Comparison of ENCODE assay signal across 8 cellular contexts in genomic region chr18:5295231-5295920, GRCh38. TPM values are rescaled to one million over a fixed set of nuclear protein-coding genes. Genes with fewer than 3 reads are reported as not detected.
DNase-seq lines count a peak whose midpoint lies in the region; ATAC-seq and TF ChIP-seq lines count a peak whose summit lies in the region.

ZBTB14 (minus strand) TSS chr18:5295726; CDS start chr18:5293246, 2,480 bp downstream.

- 0 to 1% (median 1%) methylated on average over 50 to 116 of the region's 116 CpGs for WGBS in adipose tissue, 3 donors
- 0 to 1% (median 0%) methylated on average over 4 to 116 of the region's 116 CpGs for WGBS in heart left ventricle, 4 donors
- WGBS in upper lobe of left lung, 2 donors: 0 to 1% methylated on average over 3 to 18 of the region's 116 CpGs

- in situ Hi-C loops in Caki2 (cut with HindIII; ENCODE audit: low pct_unique_long_range_greater_than_20kb, low sequenced_read_pairs): no loop called here

- H3K36me3 ChIP-seq in heart left ventricle: peaks cover 0 to 26% (median 21%) of the 10 kb centered on the region in 9 donors
- peaks cover 6 to 15% (median 10%) of the 10 kb centered on the region in 4 donors for H3K36me3 ChIP-seq in upper lobe of left lung

- intact Hi-C loops in heart left ventricle (cut with DNase I): loop anchor here in 6 of 10 donors (1.0 to 10.0 kb wide), 5 partner anchors 55 to 1429 kb away; partner anchors contain the start of gene ARHGAP28 (in 1 of the 6)

- no peak for TF ChIP-seq EP300 in upper lobe of left lung (IDR thresholded peaks at IDR 0.05)

- no peak for TF ChIP-seq CTCF in heart left ventricle (IDR thresholded peaks at IDR 0.05)
- no peak for TF ChIP-seq CTCF in upper lobe of left lung (IDR thresholded peaks at IDR 0.05)

- no peaks in the 10 kb centered on the region for H3K9me3 ChIP-seq in heart left ventricle
- no peaks in the 10 kb centered on the region for H3K9me3 ChIP-seq in upper lobe of left lung

- H3K27me3 ChIP-seq in heart left ventricle (no peaks in the 10 kb centered on the region), upper lobe of left lung (no peaks in the 10 kb centered on the region)

- H3K4me3 ChIP-seq in heart left ventricle: peak within 1 kb of the TSS; percentile 67 to 97 (median 87)
- H3K4me3 ChIP-seq in upper lobe of left lung: peak within 1 kb of the TSS; percentile 84 to 93 (median 89)

- ATAC-seq in GM19455 (IDR thresholded peaks at IDR 0.05; ENCODE audit: unreplicated experiment): peak; percentile 26
- peak; percentile 21 to 51 (median 42) for ATAC-seq in heart left ventricle
- ATAC-seq in upper lobe of left lung (ENCODE audit: low FRiP score in 2 of 2): peak; percentile 54 to 57

- TF ChIP-seq POLR2A in heart left ventricle (IDR thresholded peaks at IDR 0.05): no peak
- no peak for TF ChIP-seq POLR2A in upper lobe of left lung (IDR thresholded peaks at IDR 0.05)

- H3K27ac ChIP-seq in adipose tissue (ENCODE audit: low read depth, low read length) (peak within 1 kb of the TSS; percentile 95), heart left ventricle (peak within 1 kb of the TSS; percentile 96 to 100 (median 98)), upper lobe of left lung (peak within 1 kb of the TSS; percentile 97 to 99 (median 98))

- peaks cover 0 to 19% (median 12%) of the 10 kb centered on the region in 12 donors for H3K4me1 ChIP-seq in heart left ventricle
- H3K4me1 ChIP-seq in upper lobe of left lung: peaks cover 9 to 16% (median 14%) of the 10 kb centered on the region in 4 donors

- peak; percentile 56 for DNase-seq in Caki2 (ENCODE audit: low read depth)
- peak; percentile 30 for DNase-seq in HK-2 (ENCODE audit: unreplicated experiment)
- DNase-seq in SW480 (ENCODE audit: low spot score): peak; percentile 43
- peak; percentile 64 to 83 (median 73) for DNase-seq in heart left ventricle
- peak; percentile 31 for DNase-seq in pons (ENCODE audit: low spot score)
- DNase-seq in upper lobe of left lung: peak; percentile 70 to 94

RNA-seq across cellular contexts. Expression of gene ZBTB14, which starts in this region (rescaled TPM):
- 24.2 and 29.3 TPM in 2 replicates for total RNA-seq in Caki2 (2014; rRNA removed; shearing (Covaris generic); ENCODE audit: low replicate concordance)
- polyA plus RNA-seq in adipose tissue (1 to 10 TPM; 4.9 to 9.2 (median 5.5) TPM), heart left ventricle (1 to 10 TPM; 2.3 to 3.9 TPM)
- total RNA-seq in heart left ventricle (1 to 10 TPM; 5.4 to 9.5 (median 6.7) TPM), upper lobe of left lung (10 to 100 TPM in 3 of 6 donors, 1 to 10 TPM in 3; 6.3 to 16.5 (median 10.5) TPM)

Comparison
In these comparisons a context has a peak if more than half of its experiments do, and no peak if none do; other contexts are left out.
1. Peak in every context shown above with its lines: DNase-seq, ATAC-seq, H3K4me3 ChIP-seq and H3K27ac ChIP-seq.
2. DNase-seq: peak in every context shown above with its lines; median percentile 82 in upper lobe of left lung; 73 in heart left ventricle; 56 in Caki2; 43 in SW480; 31 in pons; 30 in HK-2.